ENCODE assay signal across 1 cellular context in genomic region chr10:89163265-89163995, GRCh38.
TF ChIP-seq lines count a peak whose summit lies in the region.

No MANE protein-coding gene starts in this region.

TF ChIP-seq in SK-N-SH, 30 proteins besides CTCF, POLR2A, EP300 and RAD21 (continued from another document):
- no peak for TF ChIP-seq NRF1 (IDR thresholded peaks at IDR 0.05; ENCODE audit: low read depth, low read length)
- no peak for TF ChIP-seq MEF2A (IDR thresholded peaks at IDR 0.05; ENCODE audit: borderline replicate concordance, low read depth)
- TF ChIP-seq, protein P1, sequence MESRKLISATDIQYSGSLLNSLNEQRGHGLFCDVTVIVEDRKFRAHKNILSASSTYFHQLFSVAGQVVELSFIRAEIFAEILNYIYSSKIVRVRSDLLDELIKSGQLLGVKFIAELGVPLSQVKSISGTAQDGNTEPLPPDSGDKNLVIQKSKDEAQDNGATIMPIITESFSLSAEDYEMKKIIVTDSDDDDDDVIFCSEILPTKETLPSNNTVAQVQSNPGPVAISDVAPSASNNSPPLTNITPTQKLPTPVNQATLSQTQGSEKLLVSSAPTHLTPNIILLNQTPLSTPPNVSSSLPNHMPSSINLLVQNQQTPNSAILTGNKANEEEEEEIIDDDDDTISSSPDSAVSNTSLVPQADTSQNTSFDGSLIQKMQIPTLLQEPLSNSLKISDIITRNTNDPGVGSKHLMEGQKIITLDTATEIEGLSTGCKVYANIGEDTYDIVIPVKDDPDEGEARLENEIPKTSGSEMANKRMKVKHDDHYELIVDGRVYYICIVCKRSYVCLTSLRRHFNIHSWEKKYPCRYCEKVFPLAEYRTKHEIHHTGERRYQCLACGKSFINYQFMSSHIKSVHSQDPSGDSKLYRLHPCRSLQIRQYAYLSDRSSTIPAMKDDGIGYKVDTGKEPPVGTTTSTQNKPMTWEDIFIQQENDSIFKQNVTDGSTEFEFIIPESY (IDR thresholded peaks at IDR 0.05; ENCODE audit: borderline replicate concordance, low read depth): no peak
- no peak for TF ChIP-seq CHD2 (IDR thresholded peaks at IDR 0.05; ENCODE audit: low read length, partially characterized antibody)
- TF ChIP-seq POLR2AphosphoS5 (IDR thresholded peaks at IDR 0.05; ENCODE audit: low read depth, low read length): no peak
- no peak for TF ChIP-seq RCOR1 (IDR thresholded peaks at IDR 0.05; ENCODE audit: low read length)
- TF ChIP-seq, protein P2, sequence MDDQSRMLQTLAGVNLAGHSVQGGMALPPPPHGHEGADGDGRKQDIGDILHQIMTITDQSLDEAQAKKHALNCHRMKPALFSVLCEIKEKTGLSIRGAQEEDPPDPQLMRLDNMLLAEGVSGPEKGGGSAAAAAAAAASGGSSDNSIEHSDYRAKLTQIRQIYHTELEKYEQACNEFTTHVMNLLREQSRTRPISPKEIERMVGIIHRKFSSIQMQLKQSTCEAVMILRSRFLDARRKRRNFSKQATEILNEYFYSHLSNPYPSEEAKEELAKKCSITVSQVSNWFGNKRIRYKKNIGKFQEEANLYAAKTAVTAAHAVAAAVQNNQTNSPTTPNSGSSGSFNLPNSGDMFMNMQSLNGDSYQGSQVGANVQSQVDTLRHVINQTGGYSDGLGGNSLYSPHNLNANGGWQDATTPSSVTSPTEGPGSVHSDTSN (IDR thresholded peaks at IDR 0.05): no peak
